In the genomic region with DNA sequence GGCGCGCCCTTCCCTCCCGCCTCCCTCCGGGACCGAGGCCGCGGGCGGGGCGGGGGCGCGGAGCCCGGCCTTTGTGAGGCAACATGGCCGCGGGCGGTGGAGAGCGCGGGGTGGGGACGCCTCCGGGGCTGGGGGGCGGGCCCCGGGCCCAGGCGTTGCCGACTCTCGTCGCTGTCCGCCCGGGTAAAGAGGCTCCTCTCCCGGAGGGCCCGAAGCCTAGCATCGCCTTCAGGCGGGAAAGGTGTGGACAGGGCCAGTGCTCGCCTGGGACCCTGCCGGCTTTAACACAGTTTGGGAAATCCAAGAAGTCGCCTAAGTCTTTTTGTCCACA, we compare ENCODE assay signal across 8 cellular contexts. TPM values are rescaled to one million over a fixed set of nuclear protein-coding genes. Genes with fewer than 3 reads are reported as not detected.
DNase-seq lines count a peak whose midpoint lies in the region; TF ChIP-seq lines count a peak whose summit lies in the region.

No MANE protein-coding gene starts in this region.

- H3K9me2 ChIP-seq in DOHH2 (replicated peaks; ENCODE audit: control insufficient read depth, low read length), result no peaks in the 10 kb centered on the region

- TF ChIP-seq CTCF in DOHH2 (IDR thresholded peaks at IDR 0.05; ENCODE audit: low read depth, low read length, poor library complexity, severe bottlenecking) (no peak), GM20000 (IDR thresholded peaks at IDR 0.05; ENCODE audit: extremely low read depth, missing control alignments) (no peak), HL-60 (IDR thresholded peaks at IDR 0.05; ENCODE audit: insufficient read depth, low read length) (no peak), mammary epithelial cell (conservative IDR thresholded peaks at IDR 0.05 in 1 of 2, IDR thresholded peaks at IDR 0.05 in 1 of 2; ENCODE audit: extremely low read depth in 1 of 2, insufficient read depth in 1 of 2, low read depth in 1 of 2, low read length in 2 of 2) (no peak)

- H3K4me2 ChIP-seq in DOHH2 (ENCODE audit: low read length) (peak overlapping the region; percentile 91), mammary epithelial cell (ENCODE audit: insufficient read depth, low read depth, low read length) (peak overlapping the region; percentile 94)

- H3K27ac ChIP-seq in DOHH2 (ENCODE audit: low read depth, low read length), result peak overlapping the region; percentile 52
- H3K27ac ChIP-seq in HL-60 (replicated peaks), result peak overlapping the region; percentile 78
- peak overlapping the region; percentile 81 for H3K27ac ChIP-seq in mammary epithelial cell (ENCODE audit: insufficient read depth, low read depth, low read length)

- H4K20me1 ChIP-seq in DOHH2 (ENCODE audit: control insufficient read depth, insufficient read depth, low read depth, low read length) (peaks cover 22% of the 10 kb centered on the region; the same call in 1 of the 2 replicates), mammary epithelial cell (ENCODE audit: insufficient read depth, low read length) (peaks cover 2% of the 10 kb centered on the region)

- WGBS in mammary epithelial cell (ENCODE audit: low coverage, missing lambda C conversion rate), result 0% methylated on average over 4 of the region's 34 CpGs

- no TSS peak for BruUV-seq in mammary epithelial cell (replicated peaks; lab: Mats Ljungman, UMichigan)

- H3K36me3 ChIP-seq in DOHH2 (ENCODE audit: control insufficient read depth, low read length), result peaks cover 36% of the 10 kb centered on the region
- H3K36me3 ChIP-seq in mammary epithelial cell (ENCODE audit: insufficient read depth, low read length), result peaks cover under 1% of the 10 kb centered on the region

- H3K79me2 ChIP-seq in DOHH2 (ENCODE audit: control insufficient read depth, low read length) (peaks cover 56% of the 10 kb centered on the region), mammary epithelial cell (ENCODE audit: insufficient read depth, low read length) (peaks cover 52% of the 10 kb centered on the region)

- H3F3A ChIP-seq in DOHH2 (ENCODE audit: control insufficient read depth, insufficient read depth), result peaks cover 5% of the 10 kb centered on the region; the same call in 1 of the 2 replicates

- H3K9ac ChIP-seq in mammary epithelial cell (ENCODE audit: insufficient read depth, low read length), result peak overlapping the region; percentile 76

- peak; percentile 93 for DNase-seq in GM20000 (ENCODE audit: low spot score)
- peak in 1 of 2 experiments; percentile 51 for DNase-seq in HL-60 (ENCODE audit: low read depth in 1 of 2, low spot score in 1 of 2)
- peak; percentile 61 for DNase-seq in T1000 (lab: John Stamatoyannopoulos, UW)
- peak; percentile 50 for DNase-seq in mammary epithelial cell
- DNase-seq in islet precursor cell, result peak; percentile 75
- DNase-seq in stimulated activated CD4-positive, alpha-beta T cell treated with anti-CD3 and anti-CD28 coated beads, Interleukin-1b, Interleukin-23, amount 100 ng/mL, for 24 hours (ENCODE audit: low read depth in 4 of 4, low spot score in 1 of 4), result peak; percentile 39 to 73 (median 53)
- DNase-seq in DMS79 treated with DMSO at 0.1 percent for 48 hours (lab: John Stamatoyannopoulos, UW), result no peak

- H3K4me1 ChIP-seq in DOHH2 (ENCODE audit: control insufficient read depth, low read length) (peaks cover 38% of the 10 kb centered on the region), mammary epithelial cell (ENCODE audit: insufficient read depth, low read length) (peaks cover 18% of the 10 kb centered on the region)

- CTCF ChIA-PET in mammary epithelial cell (lab: Charles Lee; ENCODE audit: low non-redundant PET), result no interaction called here

- in situ Hi-C loops in mammary epithelial cell (cut with MboI; ENCODE audit: low sequenced_read_pairs in 2 of 2), result no loop called here

- intact Hi-C loops in mammary epithelial cell (cut with micrococcal nuclease), result loop anchor here (1.0 to 5.0 kb wide), 2 partner anchors 37 to 118 kb away; partner anchors contain the start of gene TRMT2A

- dilution Hi-C loops in mammary epithelial cell (cut with HindIII; ENCODE audit: low sequenced_read_pairs), result loop anchor here (5.0 kb wide), 1 partner anchor 37 kb away; the partner anchor contains the start of genes RANBP1 and TRMT2A

- no peaks in the 10 kb centered on the region for H3K9me3 ChIP-seq in DOHH2 (ENCODE audit: control insufficient read depth, insufficient read depth, low read length)
- no peaks in the 10 kb centered on the region for H3K9me3 ChIP-seq in mammary epithelial cell (replicated peaks; ENCODE audit: insufficient read depth, low read length)

- H3K4me3 ChIP-seq in DOHH2 (ENCODE audit: low read length), result peak overlapping the region; percentile 97
- peak overlapping the region; percentile 89 for H3K4me3 ChIP-seq in HL-60 (replicated peaks; ENCODE audit: insufficient read depth, low read length)
- H3K4me3 ChIP-seq in mammary epithelial cell (replicated peaks in 1 of 3; ENCODE audit: insufficient read depth in 1 of 3, low read depth in 2 of 3, low read length in 3 of 3), result peak overlapping the region; percentile 48 to 73 (median 67)

- H3K27me3 ChIP-seq in DOHH2 (ENCODE audit: control insufficient read depth, low read length), result no peaks in the 10 kb centered on the region
- no peaks in the 10 kb centered on the region for H3K27me3 ChIP-seq in HL-60 (ENCODE audit: insufficient read depth, poor library complexity, severe bottlenecking)
- H3K27me3 ChIP-seq in mammary epithelial cell (ENCODE audit: insufficient read depth, low read length), result no peaks in the 10 kb centered on the region

- peak overlapping the region; percentile 25 for H2AFZ ChIP-seq in mammary epithelial cell (ENCODE audit: low read depth, low read length)

RNA-seq across cellular contexts. Expression of gene DGCR8, which starts 0.4 kb away (rescaled TPM):
- 10 to 100 TPM; 23.0 to 40.4 TPM for total RNA-seq in mammary epithelial cell
- 20.0 TPM for polyA plus RNA-seq in mammary epithelial cell
- 51.5 TPM for polyA minus RNA-seq in mammary epithelial cell

RNA-seq across cellular contexts. Expression of gene RANBP1, which starts 35.5 kb away (rescaled TPM):
- total RNA-seq in mammary epithelial cell, result 100 to 1,000 TPM in 1 of 2 donors, 10 to 100 TPM in 1; 80.2 to 211 TPM
- polyA plus RNA-seq in mammary epithelial cell, result 320 TPM
- 116 TPM for polyA minus RNA-seq in mammary epithelial cell

RNA-seq across cellular contexts. Expression of gene TRMT2A, which starts 36.6 kb away (rescaled TPM):
- total RNA-seq in mammary epithelial cell, result 10 to 100 TPM; 30.3 to 42.6 TPM
- 24.7 TPM for polyA plus RNA-seq in mammary epithelial cell
- polyA minus RNA-seq in mammary epithelial cell, result 44.9 TPM

RNA-seq across cellular contexts. Expression of gene ZDHHC8, which starts 51.2 kb away (rescaled TPM):
- total RNA-seq in mammary epithelial cell, result 10 to 100 TPM; 10.7 to 79.4 TPM
- polyA plus RNA-seq in mammary epithelial cell, result 37.7 TPM
- 9.9 TPM for polyA minus RNA-seq in mammary epithelial cell

RNA-seq across cellular contexts. Expression of gene TANGO2, which starts 59.5 kb away (rescaled TPM):
- 10 to 100 TPM; 22.5 to 45.7 TPM for total RNA-seq in mammary epithelial cell
- polyA plus RNA-seq in mammary epithelial cell, result 39.1 TPM
- 47.0 TPM for polyA minus RNA-seq in mammary epithelial cell
